In the genomic region with DNA sequence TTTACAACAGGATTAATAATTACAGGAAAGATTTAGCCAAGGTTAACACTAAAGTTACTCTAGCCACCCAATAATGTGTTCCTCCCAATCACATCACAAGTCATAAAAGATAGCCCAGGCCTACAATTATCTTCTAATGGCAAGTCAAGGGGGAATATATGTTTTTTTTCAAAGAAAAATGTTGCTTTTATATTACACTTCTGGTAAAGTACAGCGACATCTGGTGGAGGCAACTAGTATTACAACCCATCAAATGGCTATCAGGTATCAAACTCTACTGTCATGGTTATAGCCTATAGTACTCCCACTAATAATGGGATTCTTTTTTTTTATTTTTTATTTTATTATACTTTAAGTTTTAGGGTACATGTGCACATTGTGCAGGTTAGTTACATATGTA, we compare ENCODE assay signal across 12 cellular contexts.
DNase-seq lines count a peak whose midpoint lies in the region; ATAC-seq and TF ChIP-seq lines count a peak whose summit lies in the region.
"Had no signal": no experiment of that assay in that cellular context is flagged by ENCODE, and none has a peak within 500 bp of the region (broad histone marks: within the 10 kb centered on the region; RNA-seq: fewer than 3 reads in every experiment).

No MANE protein-coding gene starts in this region.

- ATAC-seq in GM21576 (IDR thresholded peaks at IDR 0.05; ENCODE audit: unreplicated experiment): no peak
- ATAC-seq: naive thymus-derived CD8-positive, alpha-beta T cell; stimulated activated memory B cell treated with anti-CD40 and anti-IgM and Interleukin-4, amounts not matched to agents 10 μg/mL and 1 μg/mL and 100 μg/mL, for 72 hours had no signal

- no peak for TF ChIP-seq EP300 in esophagus muscularis mucosa (IDR thresholded peaks at IDR 0.05)

- H3K9me3 ChIP-seq in esophagus muscularis mucosa: peaks cover under 1 to 40% (median 21%) of the 10 kb centered on the region in 4 donors
- H3K9me3 ChIP-seq in spleen: peaks cover 0 to 55% (median 49%) of the 10 kb centered on the region in 8 donors

- H3K27me3 ChIP-seq in esophagus muscularis mucosa: no peaks in the 10 kb centered on the region
- no peaks in the 10 kb centered on the region for H3K27me3 ChIP-seq in spleen (replicated peaks in 1 of 7)

- H3K4me1 Mint-ChIP-seq in activated CD4-positive, alpha-beta T cell treated with anti-CD3 and anti-CD28 coated beads, Interleukin-2, amount 10 ng/mL, durations not matched to agents 24 days and 14 days: no peaks in the 10 kb centered on the region
- H3K4me1 Mint-ChIP-seq: CD8-positive, alpha-beta memory T cell; naive thymus-derived CD8-positive, alpha-beta T cell; stimulated activated memory B cell treated with anti-CD40 and anti-IgM and Interleukin-4, amounts not matched to agents 10 μg/mL and 1 μg/mL and 100 μg/mL, for 72 hours had no signal

- DNase-seq in activated CD4-positive, alpha-beta T cell treated with anti-CD3 and anti-CD28 coated beads for 48 hours: peak; percentile 38
- DNase-seq in activated CD4-positive, alpha-beta T cell treated with anti-CD3 and anti-CD28 coated beads, Interleukin-2, amount 10 ng/mL, durations not matched to agents 24 days and 14 days: no peak
- DNase-seq in OCI-M1 (lab: John Stamatoyannopoulos, UW) (peak; percentile 92), esophagus muscularis mucosa (ENCODE audit: extremely low spot score) (no peak), spleen (no peak), SIG-M5 (lab: John Stamatoyannopoulos, UW) (no peak), cerebellar cortex (ENCODE audit: low spot score) (no peak)
- DNase-seq: caudate nucleus; CD8-positive, alpha-beta memory T cell had no signal

- H3K27ac Mint-ChIP-seq in activated CD4-positive, alpha-beta T cell treated with anti-CD3 and anti-CD28 coated beads, Interleukin-2, amount 10 ng/mL, durations not matched to agents 24 days and 14 days: no peak overlapping the region
- H3K27ac Mint-ChIP-seq: CD8-positive, alpha-beta memory T cell; naive thymus-derived CD8-positive, alpha-beta T cell; stimulated activated memory B cell treated with anti-CD40 and anti-IgM and Interleukin-4, amounts not matched to agents 10 μg/mL and 1 μg/mL and 100 μg/mL, for 72 hours had no signal

- no peak for TF ChIP-seq POLR2A in esophagus muscularis mucosa (IDR thresholded peaks at IDR 0.05; ENCODE audit: low read depth)
- TF ChIP-seq POLR2A in spleen (IDR thresholded peaks at IDR 0.05): no peak

- H3K27ac ChIP-seq in esophagus muscularis mucosa (replicated peaks in 1 of 4) (no peak overlapping the region), spleen (no peak overlapping the region)

- H3K36me3 ChIP-seq in esophagus muscularis mucosa: peaks cover 14 to 49% (median 40%) of the 10 kb centered on the region in 4 donors
- peaks cover 0 to 50% (median 42%) of the 10 kb centered on the region in 6 donors for H3K36me3 ChIP-seq in spleen

- H3K4me3 ChIP-seq in esophagus muscularis mucosa (no peak overlapping the region), spleen (no peak overlapping the region)

- no peaks in the 10 kb centered on the region for H3K27me3 Mint-ChIP-seq in activated CD4-positive, alpha-beta T cell treated with anti-CD3 and anti-CD28 coated beads, Interleukin-2, amount 10 ng/mL, durations not matched to agents 24 days and 14 days
- H3K27me3 Mint-ChIP-seq: CD8-positive, alpha-beta memory T cell; naive thymus-derived CD8-positive, alpha-beta T cell; stimulated activated memory B cell treated with anti-CD40 and anti-IgM and Interleukin-4, amounts not matched to agents 10 μg/mL and 1 μg/mL and 100 μg/mL, for 72 hours had no signal

- H3K36me3 Mint-ChIP-seq in activated CD4-positive, alpha-beta T cell treated with anti-CD3 and anti-CD28 coated beads, Interleukin-2, amount 10 ng/mL, durations not matched to agents 24 days and 14 days (ENCODE audit: low read depth): peaks cover 41% of the 10 kb centered on the region

- WGBS in esophagus muscularis mucosa: 36% methylated on average over 1 of the region's 1 CpG
- 41 to 69% (median 58%) methylated on average over 1 of the region's 1 CpG for WGBS in spleen, 5 donors

- H3K4me1 ChIP-seq in esophagus muscularis mucosa (no peaks in the 10 kb centered on the region), spleen (no peaks in the 10 kb centered on the region)

- intact Hi-C loops in activated CD4-positive, alpha-beta T cell treated with anti-CD3 and anti-CD28 coated beads, Interleukin-2, amount 10 ng/mL, durations not matched to agents 24 days and 14 days (cut with micrococcal nuclease): no loop called here
- intact Hi-C loops in esophagus muscularis mucosa (cut with DNase I) (no loop called here), spleen (cut with DNase I; ENCODE audit: low total_unique reads) (no loop called here)

- peaks cover 13% of the 10 kb centered on the region for H3K9me3 Mint-ChIP-seq in activated CD4-positive, alpha-beta T cell treated with anti-CD3 and anti-CD28 coated beads, Interleukin-2, amount 10 ng/mL, durations not matched to agents 24 days and 14 days

- no peak overlapping the region for H3K4me3 Mint-ChIP-seq in activated CD4-positive, alpha-beta T cell treated with anti-CD3 and anti-CD28 coated beads, Interleukin-2, amount 10 ng/mL, durations not matched to agents 24 days and 14 days
- H3K4me3 Mint-ChIP-seq: CD8-positive, alpha-beta memory T cell; naive thymus-derived CD8-positive, alpha-beta T cell; stimulated activated memory B cell treated with anti-CD40 and anti-IgM and Interleukin-4, amounts not matched to agents 10 μg/mL and 1 μg/mL and 100 μg/mL, for 72 hours had no signal

- TF ChIP-seq CTCF in esophagus muscularis mucosa (IDR thresholded peaks at IDR 0.05): peak; percentile 15 to 45 (median 32)
- peak in 6 of 11 experiments; percentile 34 to 55 (median 43) for TF ChIP-seq CTCF in spleen (IDR thresholded peaks at IDR 0.05 in 8 of 11, conservative IDR thresholded peaks at IDR 0.05 in 3 of 11)

Comparison
In these comparisons a context has a peak if more than half of its experiments do, and no peak if none do; other contexts are left out.
1. DNase-seq: peak in activated CD4-positive, alpha-beta T cell treated with anti-CD3 and anti-CD28 coated beads for 48 hours (single experiment) and OCI-M1 (single experiment); none in activated CD4-positive, alpha-beta T cell treated with anti-CD3 and anti-CD28 coated beads, Interleukin-2, amount 10 ng/mL, durations not matched to agents 24 days and 14 days (single experiment), esophagus muscularis mucosa (single experiment), spleen (single experiment), SIG-M5 (single experiment) and cerebellar cortex (single experiment).